Comparison of ENCODE assay signal across 1 cellular context in genomic region chr9:128120741-128121465, GRCh38.
TF ChIP-seq lines count a peak whose summit lies in the region.

No MANE protein-coding gene starts in this region.

TF ChIP-seq in K562, 482 proteins besides CTCF, POLR2A, EP300 and RAD21:
- 0 out of 2 replicates have a peak, but pooled peaks have one; percentile 36 for TF ChIP-seq POLR2AphosphoS5 (IDR thresholded peaks at IDR 0.05; ENCODE audit: control insufficient read depth, insufficient read depth, low read depth, low read length)
- TF ChIP-seq RBFOX2 (IDR thresholded peaks at IDR 0.05; ENCODE audit: low read depth, low read length), result peak; percentile 52; the same call in 1 of the 2 replicates
- TF ChIP-seq SUPT5H (IDR thresholded peaks at IDR 0.05), result 0 out of 2 replicates have a peak, but pooled peaks have one; percentile 10
- TF ChIP-seq RBM22 (IDR thresholded peaks at IDR 0.05; ENCODE audit: low read depth, low read length, poor library complexity, severe bottlenecking), result peak; percentile 18
- no peak for TF ChIP-seq ZFP91 (CRISPR knock-in tag; IDR thresholded peaks at IDR 0.05)
- TF ChIP-seq ZBTB43 (CRISPR knock-in tag; IDR thresholded peaks at IDR 0.05), result no peak
- TF ChIP-seq POLR2G (IDR thresholded peaks at IDR 0.05; ENCODE audit: low read depth, low read length), result peak; percentile 60
- TF ChIP-seq ETV1 (tag; conservative IDR thresholded peaks at IDR 0.05; ENCODE audit: low read depth), result no peak
- TF ChIP-seq ZNF511 (CRISPR knock-in tag; IDR thresholded peaks at IDR 0.05), result no peak
